ENCODE assay signal across 19 cellular contexts in the genomic region with DNA sequence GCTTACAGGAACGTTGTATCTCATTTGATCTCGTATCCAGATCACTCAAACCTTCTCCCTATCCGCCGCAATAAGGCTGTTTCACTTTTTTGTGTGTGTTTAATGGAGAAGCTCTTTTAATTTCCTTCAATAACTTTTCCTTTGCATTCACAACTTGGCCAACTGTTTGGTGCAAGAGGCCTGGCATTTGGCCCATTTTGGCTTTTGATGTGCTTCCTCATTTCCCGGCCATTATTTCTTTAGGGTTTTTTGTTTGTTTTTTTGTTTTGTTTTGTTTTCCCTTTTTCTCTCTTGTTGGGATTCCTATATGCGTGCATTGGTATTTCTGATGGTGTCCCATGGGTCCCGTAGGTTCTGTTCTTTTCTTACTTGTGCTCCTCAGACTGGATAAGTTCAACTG.
"Had no signal": no experiment of that assay in that cellular context is flagged by ENCODE, and none has a peak within 500 bp of the region (broad histone marks: within the 10 kb centered on the region; RNA-seq: fewer than 3 reads in every experiment).

No MANE protein-coding gene starts in this region.

- H3K79me2 ChIP-seq: hepatocyte had no signal

- H3K9me3 Mint-ChIP-seq: activated naive CD8-positive, alpha-beta T cell treated with anti-CD3 and anti-CD28 coated beads for 36 hours; activated T-cell treated with anti-CD3 and anti-CD28 coated beads, Interleukin-2, amount 50 U/mL, for 4 hours; nephron progenitor cell; type B pancreatic cell had no signal

- DNase-seq: activated CD4-positive, CD25-positive, alpha-beta regulatory T cell; activated CD8-positive, alpha-beta memory T cell treated with anti-CD3 and anti-CD28 coated beads, Interleukin-2, amount 10 ng/mL, durations not matched to agents 7 days and 5 days; activated gamma-delta T cell treated with Interleukin-2 at 50 U/mL for 16 hours; activated naive CD8-positive, alpha-beta T cell treated with anti-CD3 and anti-CD28 coated beads for 36 hours; activated T-cell treated with anti-CD3 and anti-CD28 coated beads, Interleukin-2, amount 50 U/mL, for 4 hours; effector CD4-positive, alpha-beta T cell; kidney; left ventricle myocardium superior; mesendoderm; nephron progenitor cell; stimulated activated CD4-positive, alpha-beta T cell treated with anti-CD3 and anti-CD28 coated beads, Interleukin-12 subunit alpha, Interleukin-12 subunit beta, amount 100 ng/mL, for 4 hours; stimulated activated naive CD8-positive, alpha-beta T cell treated with anti-CD3 and anti-CD28 coated beads, Interleukin-15, Interleukin-2, amounts not matched to agents 100 U/mL and 50 U/mL, for 24 hours; SW 1271; T-helper 9 cell had no signal

- H3K4me1 ChIP-seq: breast epithelium had no signal

- H3K9me3 ChIP-seq: breast epithelium, gastroesophageal sphincter, suprapubic skin had no signal

- H3K27ac ChIP-seq: breast epithelium, gastroesophageal sphincter, hepatocyte, suprapubic skin had no signal

- H3K27me3 Mint-ChIP-seq: activated CD8-positive, alpha-beta memory T cell treated with anti-CD3 and anti-CD28 coated beads, Interleukin-2, amount 10 ng/mL, durations not matched to agents 7 days and 5 days; activated naive CD8-positive, alpha-beta T cell treated with anti-CD3 and anti-CD28 coated beads for 36 hours; type B pancreatic cell had no signal

- H3K4me3 ChIP-seq: breast epithelium, gastroesophageal sphincter, hepatocyte, suprapubic skin had no signal

- ATAC-seq: activated CD8-positive, alpha-beta memory T cell treated with anti-CD3 and anti-CD28 coated beads, Interleukin-2, amount 10 ng/mL, durations not matched to agents 7 days and 5 days; activated T-cell treated with anti-CD3 and anti-CD28 coated beads, Interleukin-2, amount 50 U/mL, for 4 hours; gastroesophageal sphincter; left ventricle myocardium superior; stimulated activated naive CD8-positive, alpha-beta T cell treated with anti-CD3 and anti-CD28 coated beads, Interleukin-15, Interleukin-2, amounts not matched to agents 100 U/mL and 50 U/mL, for 24 hours had no signal

- H3K27me3 ChIP-seq: breast epithelium, gastroesophageal sphincter, hepatocyte, suprapubic skin had no signal

- H3K4me2 ChIP-seq: hepatocyte had no signal

- H3K27ac Mint-ChIP-seq: activated CD8-positive, alpha-beta memory T cell treated with anti-CD3 and anti-CD28 coated beads, Interleukin-2, amount 10 ng/mL, durations not matched to agents 7 days and 5 days; nephron progenitor cell; type B pancreatic cell had no signal

- H2AFZ ChIP-seq: hepatocyte had no signal

- H3K36me3 ChIP-seq: breast epithelium had no signal

- H3K4me3 Mint-ChIP-seq: activated CD8-positive, alpha-beta memory T cell treated with anti-CD3 and anti-CD28 coated beads, Interleukin-2, amount 10 ng/mL, durations not matched to agents 7 days and 5 days; activated naive CD8-positive, alpha-beta T cell treated with anti-CD3 and anti-CD28 coated beads for 36 hours; activated T-cell treated with anti-CD3 and anti-CD28 coated beads, Interleukin-2, amount 50 U/mL, for 4 hours; nephron progenitor cell; type B pancreatic cell had no signal
